9 cellular contexts compared by ENCODE assay signal in genomic region chr4:15882675-15883086, GRCh38. TPM values are rescaled to one million over a fixed set of nuclear protein-coding genes. Genes with fewer than 3 reads are reported as not detected.
DNase-seq lines count a peak whose midpoint lies in the region; ATAC-seq and TF ChIP-seq lines count a peak whose summit lies in the region.
"Had no signal": no experiment of that assay in that cellular context is flagged by ENCODE, and none has a peak within 500 bp of the region (broad histone marks: within the 10 kb centered on the region; RNA-seq: fewer than 3 reads in every experiment).

No MANE protein-coding gene starts in this region.

- in situ Hi-C loops in gastrocnemius medialis (cut with MboI; ENCODE audit: low sequenced_read_pairs in 4 of 4) = loop anchor here in 3 of 4 donors (5.0 to 10.0 kb wide), 3 partner anchors 72 to 122 kb away; no protein-coding TSS in a partner anchor

- no peaks in the 10 kb centered on the region for H3K4me1 ChIP-seq in HEK293 (ENCODE audit: control insufficient read depth, insufficient read depth, low read length)
- no peaks in the 10 kb centered on the region for H3K4me1 ChIP-seq in hepatocyte (ENCODE audit: insufficient read depth)
- H3K4me1 ChIP-seq in gastrocnemius medialis = no peaks in the 10 kb centered on the region

- DNase-seq in NCI-H524 (lab: John Stamatoyannopoulos, UW) (peak; percentile 54 to 63), NCI-H524 treated with DMSO at 0.1 percent for 48 hours (lab: John Stamatoyannopoulos, UW) (no peak), MG63 (peak; percentile 35), anterior cingulate cortex (lab: John Stamatoyannopoulos, UW) (peak in 42 of 58 donors; percentile 1 to 60 (median 7)), hepatocyte (ENCODE audit: low spot score) (peak; percentile 85), gastrocnemius medialis (peak; percentile 9 to 35)

- no peak for TF ChIP-seq POLR2A in gastrocnemius medialis (IDR thresholded peaks at IDR 0.05)

- no peaks in the 10 kb centered on the region for H3K27me3 ChIP-seq in MG63
- no peaks in the 10 kb centered on the region for H3K27me3 ChIP-seq in hepatocyte
- no peaks in the 10 kb centered on the region for H3K27me3 ChIP-seq in gastrocnemius medialis

- peak; percentile 93 for ATAC-seq in SK-N-SH treated with all-trans-retinoic acid at 6 μM for 48 hours
- ATAC-seq in gastrocnemius medialis = peak; percentile 87 to 97

- no peak overlapping the region for H3K4me2 ChIP-seq in hepatocyte

- POLR2A ChIA-PET in HEK293 (lab: Yijun Ruan, JAX) = interaction anchor here (1.4 kb wide), 1 partner anchor 74 kb away, joined by 6 read pairs; no protein-coding TSS in a partner anchor

- H3K9me2 ChIP-seq in hepatocyte (replicated peaks; ENCODE audit: insufficient read depth) = no peaks in the 10 kb centered on the region

- no peak overlapping the region for H2AFZ ChIP-seq in hepatocyte

- H3K27ac ChIP-seq in HEK293 (ENCODE audit: extremely low read depth, low read depth, low read length) (no peak overlapping the region), hepatocyte (no peak overlapping the region), gastrocnemius medialis (no peak overlapping the region)

- H3K36me3 ChIP-seq in HEK293 (ENCODE audit: control insufficient read depth in 2 of 2, insufficient read depth in 1 of 2, low read length in 2 of 2) (no peaks in the 10 kb centered on the region), MG63 (no peaks in the 10 kb centered on the region), hepatocyte (replicated peaks; ENCODE audit: insufficient read depth, low read depth) (no peaks in the 10 kb centered on the region), gastrocnemius medialis (no peaks in the 10 kb centered on the region)

- TF ChIP-seq CTCF in HEK293 (tag by site-specific recombination; IDR thresholded peaks at IDR 0.05) (0 out of 2 replicates have a peak, but pooled peaks have one; percentile 51), hepatocyte (IDR thresholded peaks at IDR 0.05; ENCODE audit: poor library complexity) (peak; percentile 86), gastrocnemius medialis (IDR thresholded peaks at IDR 0.05 in 4 of 5, conservative IDR thresholded peaks at IDR 0.05 in 1 of 5) (peak; percentile 72 to 84 (median 77))

- no peak overlapping the region for H3K4me3 ChIP-seq in HEK293 (ENCODE audit: low read depth, low read length)
- H3K4me3 ChIP-seq in MG63 = no peak overlapping the region
- H3K4me3 ChIP-seq in hepatocyte = no peak overlapping the region
- no peak overlapping the region for H3K4me3 ChIP-seq in gastrocnemius medialis

- WGBS in hepatocyte (ENCODE audit: low lambda C conversion rate, missing lambda C conversion rate) = 100% methylated on average over 1 of the region's 1 CpG

- H4K20me1 ChIP-seq in hepatocyte (ENCODE audit: insufficient read depth, poor library complexity, severe bottlenecking) = no peaks in the 10 kb centered on the region

- intact Hi-C loops in gastrocnemius medialis (cut with DNase I; ENCODE audit: low total_unique reads) = loop anchor here (1.0 to 10.0 kb wide), 6 partner anchors 74 to 405 kb away; no protein-coding TSS in a partner anchor

- no peaks in the 10 kb centered on the region for H3K79me2 ChIP-seq in hepatocyte

- H3K9me3 ChIP-seq in HEK293 (ENCODE audit: control insufficient read depth, insufficient read depth, low read depth, low read length) = no peaks in the 10 kb centered on the region
- H3K9me3 ChIP-seq in MG63 = no peaks in the 10 kb centered on the region
- no peaks in the 10 kb centered on the region for H3K9me3 ChIP-seq in hepatocyte (ENCODE audit: low read depth)
- no peaks in the 10 kb centered on the region for H3K9me3 ChIP-seq in gastrocnemius medialis

- CTCF ChIA-PET in HEK293 (lab: Yijun Ruan, JAX) = interaction anchor here (0.5 to 5.3 kb wide), 49 partner anchors 10 to 1670 kb away, joined by 3 to 119 read pairs (median 4); partner anchors contain the start of genes FGFBP1 and FGFBP2

TF ChIP-seq in HEK293, 187 proteins besides CTCF, POLR2A, EP300 and RAD21:
- TF ChIP-seq ZNF654 (tag by site-specific recombination; IDR thresholded peaks at IDR 0.05; ENCODE audit: low read depth) (peak; percentile 64), ZNF449 (tag by site-specific recombination; IDR thresholded peaks at IDR 0.05) (no peak)

TF ChIP-seq in SK-N-SH treated with all-trans-retinoic acid at 6 μM for 48 hours, 23 proteins besides CTCF, POLR2A, EP300 and RAD21:
- TF ChIP-seq CREB5 (CRISPR knock-in tag; IDR thresholded peaks at IDR 0.05; ENCODE audit: low read depth) (no peak), POU6F1 (CRISPR knock-in tag; IDR thresholded peaks at IDR 0.05; ENCODE audit: borderline replicate concordance, low read depth) (no peak), ESRRG (CRISPR knock-in tag; IDR thresholded peaks at IDR 0.05) (no peak), CSDC2 (CRISPR knock-in tag; IDR thresholded peaks at IDR 0.05) (no peak), SNAI2 (CRISPR knock-in tag; IDR thresholded peaks at IDR 0.05) (no peak), ZNF565 (CRISPR knock-in tag; conservative IDR thresholded peaks at IDR 0.05; ENCODE audit: low read depth) (no peak), ARNTL (CRISPR knock-in tag; IDR thresholded peaks at IDR 0.05; ENCODE audit: borderline replicate concordance, low read depth) (no peak), RARB (CRISPR knock-in tag; IDR thresholded peaks at IDR 0.05) (no peak), PPARA (CRISPR knock-in tag; IDR thresholded peaks at IDR 0.05; ENCODE audit: borderline replicate concordance) (no peak), GLIS3 (CRISPR knock-in tag; IDR thresholded peaks at IDR 0.05) (no peak), ZNF70 (CRISPR knock-in tag; IDR thresholded peaks at IDR 0.05) (no peak), TCF4 (CRISPR knock-in tag; IDR thresholded peaks at IDR 0.05; ENCODE audit: borderline replicate concordance) (no peak), ZNF8 (CRISPR knock-in tag; IDR thresholded peaks at IDR 0.05) (no peak), TSHZ2 (CRISPR knock-in tag; IDR thresholded peaks at IDR 0.05) (no peak), ISL1 (CRISPR knock-in tag; IDR thresholded peaks at IDR 0.05) (no peak)

RNA-seq across cellular contexts. Expression of gene FGFBP1, which starts 55.9 kb away (rescaled TPM):
- not detected in 2 replicates for total RNA-seq in MG63 (2014; rRNA removed; shearing (Covaris generic); ENCODE audit: low replicate concordance)
- total RNA-seq in hepatocyte (2.2 and 2.8 TPM in 2 replicates), gastrocnemius medialis (not detected)
- 1.7 and 1.8 TPM in 2 replicates for polyA plus RNA-seq in hepatocyte
- total RNA-seq: skeletal muscle tissue had no signal
